ENCODE assay signal across 21 cellular contexts in genomic region chr19:16375157-16375935, GRCh38. TPM values are rescaled to one million over a fixed set of nuclear protein-coding genes. Genes with fewer than 3 reads are reported as not detected.
A peak's percentile ranks its signal among the peaks of the same experiment; 100 is the strongest.
DNase-seq lines count a peak whose midpoint lies in the region; ATAC-seq and TF ChIP-seq lines count a peak whose summit lies in the region.
"Had no signal": no experiment of that assay in that cellular context is flagged by ENCODE, and none has a peak within 500 bp of the region (broad histone marks: within the 10 kb centered on the region; RNA-seq: fewer than 3 reads in every experiment).

No MANE protein-coding gene starts in this region.

- H3K36me3 Mint-ChIP-seq in activated naive CD8-positive, alpha-beta T cell treated with anti-CD3 and anti-CD28 coated beads, Interleukin-2, amount 10 ng/mL, durations not matched to agents 7 days and 5 days, result peaks cover 22% of the 10 kb centered on the region
- H3K36me3 Mint-ChIP-seq in activated naive CD8-positive, alpha-beta T cell treated with anti-CD3 and anti-CD28 coated beads, Interleukin-2, amount 50 U/mL, for 24 hours (ENCODE audit: low read depth), result peaks cover 18% of the 10 kb centered on the region
- peaks cover 6% of the 10 kb centered on the region for H3K36me3 Mint-ChIP-seq in glutamatergic neuron (ENCODE audit: unreplicated experiment)
- peaks cover 59% of the 10 kb centered on the region for H3K36me3 Mint-ChIP-seq in stimulated activated memory B cell treated with anti-CD40 and anti-IgM and Interleukin-4, amounts not matched to agents 10 μg/mL and 1 μg/mL and 100 μg/mL, for 72 hours

- peak overlapping the region; percentile 84 for H3K27ac ChIP-seq in KOPT-K1 (ENCODE audit: low read depth, low read length, poor library complexity, severe bottlenecking)
- H3K27ac ChIP-seq: left lung, RWPE1 had no signal

- H3K4me3 Mint-ChIP-seq in activated naive CD8-positive, alpha-beta T cell treated with anti-CD3 and anti-CD28 coated beads, Interleukin-2, amount 10 ng/mL, durations not matched to agents 7 days and 5 days, result peak overlapping the region; percentile 8
- H3K4me3 Mint-ChIP-seq in activated naive CD8-positive, alpha-beta T cell treated with anti-CD3 and anti-CD28 coated beads, Interleukin-2, amount 50 U/mL, for 24 hours, result no peak overlapping the region
- H3K4me3 Mint-ChIP-seq in glutamatergic neuron (ENCODE audit: unreplicated experiment), result no peak overlapping the region
- no peak overlapping the region for H3K4me3 Mint-ChIP-seq in stimulated activated memory B cell treated with anti-CD40 and anti-IgM and Interleukin-4, amounts not matched to agents 10 μg/mL and 1 μg/mL and 100 μg/mL, for 72 hours
- H3K4me3 Mint-ChIP-seq: stimulated activated naive B cell treated with anti-CD40 and anti-IgM and Interleukin-4, amounts not matched to agents 10 μg/mL and 1 μg/mL and 100 μg/mL, for 72 hours had no signal

- ATAC-seq in activated naive CD8-positive, alpha-beta T cell treated with anti-CD3 and anti-CD28 coated beads, Interleukin-2, amount 10 ng/mL, durations not matched to agents 7 days and 5 days (ENCODE audit: low read depth), result no peak
- no peak for ATAC-seq in activated naive CD8-positive, alpha-beta T cell treated with anti-CD3 and anti-CD28 coated beads, Interleukin-2, amount 50 U/mL, for 24 hours
- no peak for ATAC-seq in stimulated activated memory B cell treated with anti-CD40 and anti-IgM and Interleukin-4, amounts not matched to agents 10 μg/mL and 1 μg/mL and 100 μg/mL, for 72 hours
- no peak for ATAC-seq in GM21825 (IDR thresholded peaks at IDR 0.05; ENCODE audit: unreplicated experiment)
- ATAC-seq: activated CD4-positive, CD25-positive, alpha-beta regulatory T cell treated with anti-CD3 and anti-CD28 coated beads, Interleukin-2, amount 50 U/mL, for 24 hours; left lung; psoas muscle; stimulated activated naive B cell treated with anti-CD40 and anti-IgM and Interleukin-4, amounts not matched to agents 10 μg/mL and 1 μg/mL and 100 μg/mL, for 72 hours had no signal

- POLR2A ChIA-PET in activated naive CD8-positive, alpha-beta T cell treated with anti-CD3 and anti-CD28 coated beads, Interleukin-2, amount 10 ng/mL, durations not matched to agents 7 days and 5 days (lab: Charles Lee), result interaction anchor here (1.0 to 19.3 kb wide), 5 partner anchors 8 to 48 kb away, joined by 3 to 532 read pairs (median 4); partner anchors contain the start of gene KLF2
- POLR2A ChIA-PET in GM10248 (lab: Yijun Ruan, JAX), result no interaction called here

- H3K27ac Mint-ChIP-seq in activated naive CD8-positive, alpha-beta T cell treated with anti-CD3 and anti-CD28 coated beads, Interleukin-2, amount 10 ng/mL, durations not matched to agents 7 days and 5 days, result no peak overlapping the region
- no peak overlapping the region for H3K27ac Mint-ChIP-seq in activated naive CD8-positive, alpha-beta T cell treated with anti-CD3 and anti-CD28 coated beads, Interleukin-2, amount 50 U/mL, for 24 hours
- H3K27ac Mint-ChIP-seq in glutamatergic neuron (ENCODE audit: unreplicated experiment), result peak overlapping the region; percentile 38
- H3K27ac Mint-ChIP-seq in stimulated activated memory B cell treated with anti-CD40 and anti-IgM and Interleukin-4, amounts not matched to agents 10 μg/mL and 1 μg/mL and 100 μg/mL, for 72 hours, result peak overlapping the region; percentile 76
- H3K27ac Mint-ChIP-seq: stimulated activated naive B cell treated with anti-CD40 and anti-IgM and Interleukin-4, amounts not matched to agents 10 μg/mL and 1 μg/mL and 100 μg/mL, for 72 hours had no signal

- H3K27me3 Mint-ChIP-seq in activated naive CD8-positive, alpha-beta T cell treated with anti-CD3 and anti-CD28 coated beads, Interleukin-2, amount 10 ng/mL, durations not matched to agents 7 days and 5 days, result peaks cover 3% of the 10 kb centered on the region
- peaks cover 3% of the 10 kb centered on the region for H3K27me3 Mint-ChIP-seq in activated naive CD8-positive, alpha-beta T cell treated with anti-CD3 and anti-CD28 coated beads, Interleukin-2, amount 50 U/mL, for 24 hours
- peaks cover 12% of the 10 kb centered on the region for H3K27me3 Mint-ChIP-seq in glutamatergic neuron (ENCODE audit: unreplicated experiment)
- H3K27me3 Mint-ChIP-seq in stimulated activated memory B cell treated with anti-CD40 and anti-IgM and Interleukin-4, amounts not matched to agents 10 μg/mL and 1 μg/mL and 100 μg/mL, for 72 hours, result no peaks in the 10 kb centered on the region
- H3K27me3 Mint-ChIP-seq: stimulated activated naive B cell treated with anti-CD40 and anti-IgM and Interleukin-4, amounts not matched to agents 10 μg/mL and 1 μg/mL and 100 μg/mL, for 72 hours had no signal

- peaks cover 13% of the 10 kb centered on the region; the same call in 1 of the 2 replicates for H3K36me3 ChIP-seq in KOPT-K1 (ENCODE audit: insufficient read depth, low read length)

- CTCF ChIA-PET in GM10248 (lab: Yijun Ruan, JAX), result interaction anchor here (1.0 to 2.9 kb wide), 2 partner anchors 11 to 127 kb away, joined by 3 to 12 read pairs; no protein-coding TSS in a partner anchor

- H3K9me3 ChIP-seq in KOPT-K1 (ENCODE audit: insufficient read depth, low read length, poor library complexity, severe bottlenecking), result no peaks in the 10 kb centered on the region
- H3K9me3 ChIP-seq: left lung, psoas muscle, testis had no signal

- H3K9me3 Mint-ChIP-seq in activated naive CD8-positive, alpha-beta T cell treated with anti-CD3 and anti-CD28 coated beads, Interleukin-2, amount 10 ng/mL, durations not matched to agents 7 days and 5 days, result no peaks in the 10 kb centered on the region
- H3K9me3 Mint-ChIP-seq in activated naive CD8-positive, alpha-beta T cell treated with anti-CD3 and anti-CD28 coated beads, Interleukin-2, amount 50 U/mL, for 24 hours, result no peaks in the 10 kb centered on the region
- H3K9me3 Mint-ChIP-seq in glutamatergic neuron (ENCODE audit: unreplicated experiment), result peaks cover 5% of the 10 kb centered on the region
- H3K9me3 Mint-ChIP-seq in stimulated activated memory B cell treated with anti-CD40 and anti-IgM and Interleukin-4, amounts not matched to agents 10 μg/mL and 1 μg/mL and 100 μg/mL, for 72 hours, result no peaks in the 10 kb centered on the region
- H3K9me3 Mint-ChIP-seq: stimulated activated naive B cell treated with anti-CD40 and anti-IgM and Interleukin-4, amounts not matched to agents 10 μg/mL and 1 μg/mL and 100 μg/mL, for 72 hours had no signal

- no peak for DNase-seq in activated naive CD8-positive, alpha-beta T cell treated with anti-CD3 and anti-CD28 coated beads, Interleukin-2, amount 10 ng/mL, durations not matched to agents 7 days and 5 days
- no peak for DNase-seq in activated naive CD8-positive, alpha-beta T cell treated with anti-CD3 and anti-CD28 coated beads, Interleukin-2, amount 50 U/mL, for 24 hours
- DNase-seq in glutamatergic neuron, result no peak
- no peak for DNase-seq in GM10248 (ENCODE audit: extremely low spot score)
- DNase-seq: DMS53; erythroblast; foreskin fibroblast; GDM1; Karpas-422; left lung; midbrain; MV-4-11; stimulated activated CD4-positive, alpha-beta T cell treated with anti-CD3 and anti-CD28 coated beads, Interleukin-1b, Interleukin-23, amount 100 ng/mL, for 48 hours; stimulated activated naive B cell treated with anti-CD40 and anti-IgM and Interleukin-4, amounts not matched to agents 10 μg/mL and 1 μg/mL and 100 μg/mL, for 72 hours; testis had no signal

- no peak for TF ChIP-seq CTCF in glutamatergic neuron (IDR thresholded peaks at IDR 0.05; ENCODE audit: partially characterized antibody, unreplicated experiment)
- no peak for TF ChIP-seq CTCF in GM10248 (IDR thresholded peaks at IDR 0.05; ENCODE audit: control extremely low read depth, extremely low read depth, low read depth, missing control alignments)

- H3K4me1 Mint-ChIP-seq in activated naive CD8-positive, alpha-beta T cell treated with anti-CD3 and anti-CD28 coated beads, Interleukin-2, amount 10 ng/mL, durations not matched to agents 7 days and 5 days, result peaks cover 55% of the 10 kb centered on the region
- H3K4me1 Mint-ChIP-seq in activated naive CD8-positive, alpha-beta T cell treated with anti-CD3 and anti-CD28 coated beads, Interleukin-2, amount 50 U/mL, for 24 hours, result peaks cover 50% of the 10 kb centered on the region
- peaks cover 16% of the 10 kb centered on the region for H3K4me1 Mint-ChIP-seq in glutamatergic neuron (ENCODE audit: low read depth, unreplicated experiment)
- H3K4me1 Mint-ChIP-seq in stimulated activated memory B cell treated with anti-CD40 and anti-IgM and Interleukin-4, amounts not matched to agents 10 μg/mL and 1 μg/mL and 100 μg/mL, for 72 hours, result peaks cover 56% of the 10 kb centered on the region

RNA-seq across cellular contexts. Expression of gene KLF2, which starts 50.7 kb away (rescaled TPM):
- 100 to 1,000 TPM; 172 to 193 TPM for total RNA-seq in activated naive CD8-positive, alpha-beta T cell treated with anti-CD3 and anti-CD28 coated beads, Interleukin-2, amount 10 ng/mL, durations not matched to agents 7 days and 5 days
- not detected for total RNA-seq in glutamatergic neuron (ENCODE audit: unreplicated experiment)

Comparison
In these comparisons a context has a peak if more than half of its experiments do, and no peak if none do; other contexts are left out.
1. H3K27ac Mint-ChIP-seq: peak in glutamatergic neuron (single experiment) and stimulated activated memory B cell treated with anti-CD40 and anti-IgM and Interleukin-4, amounts not matched to agents 10 μg/mL and 1 μg/mL and 100 μg/mL, for 72 hours (single experiment); none in activated naive CD8-positive, alpha-beta T cell treated with anti-CD3 and anti-CD28 coated beads, Interleukin-2, amount 10 ng/mL, durations not matched to agents 7 days and 5 days (single experiment) and activated naive CD8-positive, alpha-beta T cell treated with anti-CD3 and anti-CD28 coated beads, Interleukin-2, amount 50 U/mL, for 24 hours (single experiment).
2. RNA of gene KLF2, which starts 50.7 kb away (total RNA-seq): 172 to 193 TPM in activated naive CD8-positive, alpha-beta T cell treated with anti-CD3 and anti-CD28 coated beads, Interleukin-2, amount 10 ng/mL, durations not matched to agents 7 days and 5 days; not detected in glutamatergic neuron (single experiment); every median in the first group is over 100 times any median in the second.